ENCODE assay signal across 2 cellular contexts in genomic region chr17:50056217-50056960, GRCh38.
TF ChIP-seq lines count a peak whose summit lies in the region.

No MANE protein-coding gene starts in this region.

TF ChIP-seq in WTC11, 78 proteins besides CTCF, POLR2A, EP300 and RAD21 (continued from another document):
- TF ChIP-seq ATF2 (CRISPR knock-in tag; IDR thresholded peaks at IDR 0.05; ENCODE audit: borderline replicate concordance, low read depth) (no peak), TEAD1 (CRISPR knock-in tag; IDR thresholded peaks at IDR 0.05) (peak; percentile 24; the same call in 1 of the 2 replicates), CBFB (CRISPR knock-in tag; IDR thresholded peaks at IDR 0.05; ENCODE audit: low read depth) (no peak), JUN (CRISPR knock-in tag; IDR thresholded peaks at IDR 0.05) (0 out of 2 replicates have a peak, but pooled peaks have one; percentile 38)

TF ChIP-seq in HepG2, 621 proteins besides CTCF, POLR2A, EP300 and RAD21 (continued from another document):
- TF ChIP-seq ZNF646 (CRISPR knock-in tag; IDR thresholded peaks at IDR 0.05) (0 out of 2 replicates have a peak, but pooled peaks have one; percentile 34), RNF2 (conservative IDR thresholded peaks at IDR 0.05; ENCODE audit: low read depth) (0 out of 2 replicates have a peak, but pooled peaks have one; percentile 46), TRAFD1 (CRISPR knock-in tag; IDR thresholded peaks at IDR 0.05; ENCODE audit: borderline replicate concordance) (no peak), ZNF160 (CRISPR knock-in tag; IDR thresholded peaks at IDR 0.05) (0 out of 2 replicates have a peak, but pooled peaks have one; percentile 19), ZNF263 (CRISPR knock-in tag; IDR thresholded peaks at IDR 0.05) (0 out of 2 replicates have a peak, but pooled peaks have one; percentile 17), ZNF556 (CRISPR knock-in tag; IDR thresholded peaks at IDR 0.05; ENCODE audit: borderline replicate concordance) (peak; percentile 77; the same call in 1 of the 2 replicates), POGK (CRISPR knock-in tag; conservative IDR thresholded peaks at IDR 0.05) (peak; percentile 41; the same call in 1 of the 2 replicates), ZSCAN21 (CRISPR knock-in tag; IDR thresholded peaks at IDR 0.05; ENCODE audit: borderline replicate concordance) (peak; percentile 40; the same call in 1 of the 2 replicates), ZNF329 (CRISPR knock-in tag; IDR thresholded peaks at IDR 0.05; ENCODE audit: low read depth) (0 out of 2 replicates have a peak, but pooled peaks have one; percentile 23), ZNF512B (CRISPR knock-in tag; IDR thresholded peaks at IDR 0.05; ENCODE audit: borderline replicate concordance) (no peak)
- TF ChIP-seq, protein P1, sequence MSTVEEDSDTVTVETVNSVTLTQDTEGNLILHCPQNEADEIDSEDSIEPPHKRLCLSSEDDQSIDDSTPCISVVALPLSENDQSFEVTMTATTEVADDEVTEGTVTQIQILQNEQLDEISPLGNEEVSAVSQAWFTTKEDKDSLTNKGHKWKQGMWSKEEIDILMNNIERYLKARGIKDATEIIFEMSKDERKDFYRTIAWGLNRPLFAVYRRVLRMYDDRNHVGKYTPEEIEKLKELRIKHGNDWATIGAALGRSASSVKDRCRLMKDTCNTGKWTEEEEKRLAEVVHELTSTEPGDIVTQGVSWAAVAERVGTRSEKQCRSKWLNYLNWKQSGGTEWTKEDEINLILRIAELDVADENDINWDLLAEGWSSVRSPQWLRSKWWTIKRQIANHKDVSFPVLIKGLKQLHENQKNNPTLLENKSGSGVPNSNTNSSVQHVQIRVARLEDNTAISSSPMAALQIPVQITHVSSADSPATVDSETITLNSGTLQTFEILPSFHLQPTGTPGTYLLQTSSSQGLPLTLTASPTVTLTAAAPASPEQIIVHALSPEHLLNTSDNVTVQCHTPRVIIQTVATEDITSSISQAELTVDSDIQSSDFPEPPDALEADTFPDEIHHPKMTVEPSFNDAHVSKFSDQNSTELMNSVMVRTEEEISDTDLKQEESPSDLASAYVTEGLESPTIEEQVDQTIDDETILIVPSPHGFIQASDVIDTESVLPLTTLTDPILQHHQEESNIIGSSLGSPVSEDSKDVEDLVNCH (CRISPR knock-in tag; IDR thresholded peaks at IDR 0.05) = no peak
- TF ChIP-seq, protein P2, sequence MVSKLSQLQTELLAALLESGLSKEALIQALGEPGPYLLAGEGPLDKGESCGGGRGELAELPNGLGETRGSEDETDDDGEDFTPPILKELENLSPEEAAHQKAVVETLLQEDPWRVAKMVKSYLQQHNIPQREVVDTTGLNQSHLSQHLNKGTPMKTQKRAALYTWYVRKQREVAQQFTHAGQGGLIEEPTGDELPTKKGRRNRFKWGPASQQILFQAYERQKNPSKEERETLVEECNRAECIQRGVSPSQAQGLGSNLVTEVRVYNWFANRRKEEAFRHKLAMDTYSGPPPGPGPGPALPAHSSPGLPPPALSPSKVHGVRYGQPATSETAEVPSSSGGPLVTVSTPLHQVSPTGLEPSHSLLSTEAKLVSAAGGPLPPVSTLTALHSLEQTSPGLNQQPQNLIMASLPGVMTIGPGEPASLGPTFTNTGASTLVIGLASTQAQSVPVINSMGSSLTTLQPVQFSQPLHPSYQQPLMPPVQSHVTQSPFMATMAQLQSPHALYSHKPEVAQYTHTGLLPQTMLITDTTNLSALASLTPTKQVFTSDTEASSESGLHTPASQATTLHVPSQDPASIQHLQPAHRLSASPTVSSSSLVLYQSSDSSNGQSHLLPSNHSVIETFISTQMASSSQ (IDR thresholded peaks at IDR 0.05; ENCODE audit: low read depth) = no peak
- TF ChIP-seq, protein P2 (CRISPR knock-in tag; IDR thresholded peaks at IDR 0.05; ENCODE audit: borderline replicate concordance) = 0 out of 2 replicates have a peak, but pooled peaks have one; percentile 52
